1 cellular context compared by ENCODE assay signal in genomic region chr1:108117908-108118902, GRCh38.
TF ChIP-seq lines count a peak whose summit lies in the region.

No MANE protein-coding gene starts in this region.

TF ChIP-seq in K562, 482 proteins besides CTCF, POLR2A, EP300 and RAD21 (continued from another document and continues in another):
- TF ChIP-seq UBTF (IDR thresholded peaks at IDR 0.05; ENCODE audit: borderline replicate concordance in 1 of 2, low read depth in 2 of 2, low read length in 2 of 2), result no peak
- no peak for TF ChIP-seq GATA2 (CRISPR knock-in tag; IDR thresholded peaks at IDR 0.05)
- TF ChIP-seq ELF4 (CRISPR knock-in tag; IDR thresholded peaks at IDR 0.05), result no peak
- no peak for TF ChIP-seq NR2C2 (CRISPR knock-in tag; IDR thresholded peaks at IDR 0.05)
- TF ChIP-seq NR2C2 (tag; IDR thresholded peaks at IDR 0.05), result no peak
- no peak for TF ChIP-seq PTRF (tag; IDR thresholded peaks at IDR 0.05)
- no peak for TF ChIP-seq ETV1 (tag; conservative IDR thresholded peaks at IDR 0.05; ENCODE audit: low read depth)
- TF ChIP-seq NCOA2 (IDR thresholded peaks at IDR 0.05; ENCODE audit: partially characterized antibody in 2 of 2), result no peak
- TF ChIP-seq MXI1 (IDR thresholded peaks at IDR 0.05; ENCODE audit: low read depth, low read length), result no peak
- no peak for TF ChIP-seq FOXA1 (IDR thresholded peaks at IDR 0.05; ENCODE audit: borderline replicate concordance)
- TF ChIP-seq NEUROD1 (IDR thresholded peaks at IDR 0.05; ENCODE audit: borderline replicate concordance, low read depth, low read length, partially characterized antibody), result no peak
- TF ChIP-seq SMARCC2 (IDR thresholded peaks at IDR 0.05; ENCODE audit: low read depth), result no peak
- TF ChIP-seq, protein P1, sequence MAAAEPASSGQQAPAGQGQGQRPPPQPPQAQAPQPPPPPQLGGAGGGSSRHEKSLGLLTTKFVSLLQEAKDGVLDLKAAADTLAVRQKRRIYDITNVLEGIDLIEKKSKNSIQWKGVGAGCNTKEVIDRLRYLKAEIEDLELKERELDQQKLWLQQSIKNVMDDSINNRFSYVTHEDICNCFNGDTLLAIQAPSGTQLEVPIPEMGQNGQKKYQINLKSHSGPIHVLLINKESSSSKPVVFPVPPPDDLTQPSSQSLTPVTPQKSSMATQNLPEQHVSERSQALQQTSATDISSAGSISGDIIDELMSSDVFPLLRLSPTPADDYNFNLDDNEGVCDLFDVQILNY (CRISPR knock-in tag; IDR thresholded peaks at IDR 0.05), result no peak
- no peak for TF ChIP-seq MYNN (IDR thresholded peaks at IDR 0.05)
- no peak for TF ChIP-seq MYNN (CRISPR knock-in tag; IDR thresholded peaks at IDR 0.05)
- peak; percentile 49; the same call in 1 of the 2 replicates for TF ChIP-seq MAFK (IDR thresholded peaks at IDR 0.05; ENCODE audit: low read length)
- TF ChIP-seq ZNF253 (CRISPR knock-in tag; conservative IDR thresholded peaks at IDR 0.05), result no peak
- TF ChIP-seq ZNF384 (IDR thresholded peaks at IDR 0.05; ENCODE audit: low read depth, low read length), result no peak
- TF ChIP-seq RUNX1 (IDR thresholded peaks at IDR 0.05; ENCODE audit: low read depth), result no peak
- TF ChIP-seq NFIX (CRISPR knock-in tag; IDR thresholded peaks at IDR 0.05; ENCODE audit: low read depth), result no peak
- no peak for TF ChIP-seq PRMT5 (CRISPR knock-in tag; IDR thresholded peaks at IDR 0.05)
- TF ChIP-seq ADNP (tag; IDR thresholded peaks at IDR 0.05), result no peak
- TF ChIP-seq, protein P2, sequence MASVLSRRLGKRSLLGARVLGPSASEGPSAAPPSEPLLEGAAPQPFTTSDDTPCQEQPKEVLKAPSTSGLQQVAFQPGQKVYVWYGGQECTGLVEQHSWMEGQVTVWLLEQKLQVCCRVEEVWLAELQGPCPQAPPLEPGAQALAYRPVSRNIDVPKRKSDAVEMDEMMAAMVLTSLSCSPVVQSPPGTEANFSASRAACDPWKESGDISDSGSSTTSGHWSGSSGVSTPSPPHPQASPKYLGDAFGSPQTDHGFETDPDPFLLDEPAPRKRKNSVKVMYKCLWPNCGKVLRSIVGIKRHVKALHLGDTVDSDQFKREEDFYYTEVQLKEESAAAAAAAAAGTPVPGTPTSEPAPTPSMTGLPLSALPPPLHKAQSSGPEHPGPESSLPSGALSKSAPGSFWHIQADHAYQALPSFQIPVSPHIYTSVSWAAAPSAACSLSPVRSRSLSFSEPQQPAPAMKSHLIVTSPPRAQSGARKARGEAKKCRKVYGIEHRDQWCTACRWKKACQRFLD (CRISPR knock-in tag; IDR thresholded peaks at IDR 0.05), result peak; percentile 62
- no peak for TF ChIP-seq ZBED1 (IDR thresholded peaks at IDR 0.05)
- peak; percentile 45; the same call in 1 of the 2 replicates for TF ChIP-seq CBFA2T2 (conservative IDR thresholded peaks at IDR 0.05)
- 0 out of 2 replicates have a peak, but pooled peaks have one; percentile 43 for TF ChIP-seq ZNF165 (CRISPR knock-in tag; IDR thresholded peaks at IDR 0.05; ENCODE audit: borderline replicate concordance)
- TF ChIP-seq ZNF778 (CRISPR knock-in tag; IDR thresholded peaks at IDR 0.05), result no peak
- TF ChIP-seq FUS (optimal IDR thresholded peaks at IDR 0.05; ENCODE audit: low read depth, low read length), result no peak
- no peak for TF ChIP-seq KAT7 (CRISPR knock-in tag; IDR thresholded peaks at IDR 0.05; ENCODE audit: borderline replicate concordance)
- TF ChIP-seq, protein P3, sequence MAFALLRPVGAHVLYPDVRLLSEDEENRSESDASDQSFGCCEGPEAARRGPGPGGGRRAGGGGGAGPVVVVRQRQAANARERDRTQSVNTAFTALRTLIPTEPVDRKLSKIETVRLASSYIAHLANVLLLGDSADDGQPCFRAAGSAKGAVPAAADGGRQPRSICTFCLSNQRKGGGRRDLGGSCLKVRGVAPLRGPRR (CRISPR knock-in tag; IDR thresholded peaks at IDR 0.05), result no peak
- TF ChIP-seq ZNF830 (CRISPR knock-in tag; IDR thresholded peaks at IDR 0.05), result no peak
- no peak for TF ChIP-seq RBM22 (IDR thresholded peaks at IDR 0.05; ENCODE audit: low read depth, low read length, poor library complexity, severe bottlenecking)
- peak; percentile 88 for TF ChIP-seq JUND (IDR thresholded peaks at IDR 0.05; ENCODE audit: borderline replicate concordance, low read depth, low read length)
- TF ChIP-seq JUND (tag; IDR thresholded peaks at IDR 0.05; ENCODE audit: borderline replicate concordance, low read depth, low read length), result peak; percentile 90; the same call in 2 of the 3 replicates
- no peak for TF ChIP-seq SAP30 (IDR thresholded peaks at IDR 0.05; ENCODE audit: borderline replicate concordance, insufficient read depth, low read depth, low read length, poor library complexity, severe bottlenecking)
- TF ChIP-seq SETDB1 (IDR thresholded peaks at IDR 0.05; ENCODE audit: low read length), result no peak
- TF ChIP-seq ELF2 (CRISPR knock-in tag; IDR thresholded peaks at IDR 0.05), result no peak
- TF ChIP-seq, protein P4, sequence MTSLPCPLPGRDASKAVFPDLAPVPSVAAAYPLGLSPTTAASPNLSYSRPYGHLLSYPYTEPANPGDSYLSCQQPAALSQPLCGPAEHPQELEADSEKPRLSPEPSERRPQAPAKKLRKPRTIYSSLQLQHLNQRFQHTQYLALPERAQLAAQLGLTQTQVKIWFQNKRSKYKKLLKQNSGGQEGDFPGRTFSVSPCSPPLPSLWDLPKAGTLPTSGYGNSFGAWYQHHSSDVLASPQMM (CRISPR knock-in tag; IDR thresholded peaks at IDR 0.05), result no peak
- no peak for TF ChIP-seq HEY1 (CRISPR knock-in tag; IDR thresholded peaks at IDR 0.05; ENCODE audit: borderline replicate concordance)
- no peak for TF ChIP-seq ZNF124 (CRISPR knock-in tag; IDR thresholded peaks at IDR 0.05)
- TF ChIP-seq MBD1 (CRISPR knock-in tag; IDR thresholded peaks at IDR 0.05), result no peak
- TF ChIP-seq MCM5 (IDR thresholded peaks at IDR 0.05; ENCODE audit: low read depth), result no peak
- TF ChIP-seq RNF2 (IDR thresholded peaks at IDR 0.05), result no peak
- TF ChIP-seq ATF4 (CRISPR knock-in tag; IDR thresholded peaks at IDR 0.05), result no peak
- TF ChIP-seq ZNF551 (CRISPR knock-in tag; IDR thresholded peaks at IDR 0.05), result no peak
- no peak; the same call in 1 of the 2 replicates for TF ChIP-seq CEBPG (CRISPR knock-in tag; IDR thresholded peaks at IDR 0.05)
- peak; percentile 46 to 70; a peak in 3 of 4 replicates for TF ChIP-seq CEBPG (tag; conservative IDR thresholded peaks at IDR 0.05 in 1 of 2, IDR thresholded peaks at IDR 0.05 in 1 of 2)
- TF ChIP-seq PHF21A (IDR thresholded peaks at IDR 0.05; ENCODE audit: borderline replicate concordance, low read depth), result no peak
- no peak for TF ChIP-seq PRPF4 (IDR thresholded peaks at IDR 0.05; ENCODE audit: insufficient read depth, low read depth, low read length, poor library complexity, severe bottlenecking)
- TF ChIP-seq MYC (IDR thresholded peaks at IDR 0.05; ENCODE audit: low read depth, low read length), result no peak
- TF ChIP-seq MYC (CRISPR knock-in tag; IDR thresholded peaks at IDR 0.05; ENCODE audit: borderline replicate concordance, low read depth), result no peak
- TF ChIP-seq GABPB1 (CRISPR knock-in tag; IDR thresholded peaks at IDR 0.05), result no peak
- TF ChIP-seq KLF1 (tag; IDR thresholded peaks at IDR 0.05), result 0 out of 2 replicates have a peak, but pooled peaks have one; percentile 24
- TF ChIP-seq ZBTB2 (IDR thresholded peaks at IDR 0.05), result no peak
- no peak for TF ChIP-seq KDM1A (IDR thresholded peaks at IDR 0.05)
- no peak for TF ChIP-seq ZNF75A (CRISPR knock-in tag; IDR thresholded peaks at IDR 0.05)
- peak; percentile 48; the same call in 1 of the 2 replicates for TF ChIP-seq MAFF (IDR thresholded peaks at IDR 0.05; ENCODE audit: low read length)
- TF ChIP-seq POLR3G (IDR thresholded peaks at IDR 0.05; ENCODE audit: extremely low read depth, insufficient read length, insufficient replicate concordance), result no peak
- TF ChIP-seq TRIM24 (IDR thresholded peaks at IDR 0.05), result no peak
- no peak for TF ChIP-seq ZNF23 (CRISPR knock-in tag; IDR thresholded peaks at IDR 0.05)
- TF ChIP-seq TGIF2 (CRISPR knock-in tag; IDR thresholded peaks at IDR 0.05), result no peak
- TF ChIP-seq CHD1 (IDR thresholded peaks at IDR 0.05; ENCODE audit: low read length), result no peak
- TF ChIP-seq SMAD4 (CRISPR knock-in tag; conservative IDR thresholded peaks at IDR 0.05), result no peak; the same call in 1 of the 2 replicates
- TF ChIP-seq, protein P5, sequence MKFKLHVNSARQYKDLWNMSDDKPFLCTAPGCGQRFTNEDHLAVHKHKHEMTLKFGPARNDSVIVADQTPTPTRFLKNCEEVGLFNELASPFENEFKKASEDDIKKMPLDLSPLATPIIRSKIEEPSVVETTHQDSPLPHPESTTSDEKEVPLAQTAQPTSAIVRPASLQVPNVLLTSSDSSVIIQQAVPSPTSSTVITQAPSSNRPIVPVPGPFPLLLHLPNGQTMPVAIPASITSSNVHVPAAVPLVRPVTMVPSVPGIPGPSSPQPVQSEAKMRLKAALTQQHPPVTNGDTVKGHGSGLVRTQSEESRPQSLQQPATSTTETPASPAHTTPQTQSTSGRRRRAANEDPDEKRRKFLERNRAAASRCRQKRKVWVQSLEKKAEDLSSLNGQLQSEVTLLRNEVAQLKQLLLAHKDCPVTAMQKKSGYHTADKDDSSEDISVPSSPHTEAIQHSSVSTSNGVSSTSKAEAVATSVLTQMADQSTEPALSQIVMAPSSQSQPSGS (CRISPR knock-in tag; IDR thresholded peaks at IDR 0.05), result no peak
- TF ChIP-seq, protein P6, sequence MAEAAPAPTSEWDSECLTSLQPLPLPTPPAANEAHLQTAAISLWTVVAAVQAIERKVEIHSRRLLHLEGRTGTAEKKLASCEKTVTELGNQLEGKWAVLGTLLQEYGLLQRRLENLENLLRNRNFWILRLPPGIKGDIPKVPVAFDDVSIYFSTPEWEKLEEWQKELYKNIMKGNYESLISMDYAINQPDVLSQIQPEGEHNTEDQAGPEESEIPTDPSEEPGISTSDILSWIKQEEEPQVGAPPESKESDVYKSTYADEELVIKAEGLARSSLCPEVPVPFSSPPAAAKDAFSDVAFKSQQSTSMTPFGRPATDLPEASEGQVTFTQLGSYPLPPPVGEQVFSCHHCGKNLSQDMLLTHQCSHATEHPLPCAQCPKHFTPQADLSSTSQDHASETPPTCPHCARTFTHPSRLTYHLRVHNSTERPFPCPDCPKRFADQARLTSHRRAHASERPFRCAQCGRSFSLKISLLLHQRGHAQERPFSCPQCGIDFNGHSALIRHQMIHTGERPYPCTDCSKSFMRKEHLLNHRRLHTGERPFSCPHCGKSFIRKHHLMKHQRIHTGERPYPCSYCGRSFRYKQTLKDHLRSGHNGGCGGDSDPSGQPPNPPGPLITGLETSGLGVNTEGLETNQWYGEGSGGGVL (CRISPR knock-in tag; IDR thresholded peaks at IDR 0.05), result no peak
- TF ChIP-seq CBX1 (IDR thresholded peaks at IDR 0.05; ENCODE audit: low read depth), result no peak
- TF ChIP-seq SIX5 (IDR thresholded peaks at IDR 0.05; ENCODE audit: borderline replicate concordance in 1 of 2, insufficient read depth in 1 of 2, low read depth in 1 of 2, low read length in 2 of 2), result no peak
- TF ChIP-seq TARDBP (IDR thresholded peaks at IDR 0.05), result no peak
